ENCODE assay signal across 13 cellular contexts in genomic region chr11:19868281-19868821, GRCh38.
DNase-seq lines count a peak whose midpoint lies in the region; ATAC-seq and TF ChIP-seq lines count a peak whose summit lies in the region.
"Had no signal": no experiment of that assay in that cellular context is flagged by ENCODE, and none has a peak within 500 bp of the region (broad histone marks: within the 10 kb centered on the region; RNA-seq: fewer than 3 reads in every experiment).

No MANE protein-coding gene starts in this region.

- H4K20me1 ChIP-seq in osteoblast (ENCODE audit: insufficient read depth, low read length): peaks cover 4% of the 10 kb centered on the region

- no peak overlapping the region for H3K27ac ChIP-seq in epithelial cell of prostate
- H3K27ac ChIP-seq in osteoblast (ENCODE audit: low read depth, low read length): no peak overlapping the region
- H3K27ac ChIP-seq: spleen had no signal

- H3K79me2 ChIP-seq in osteoblast (ENCODE audit: insufficient read depth, low read length): peaks cover 69% of the 10 kb centered on the region

- no peaks in the 10 kb centered on the region for H3K27me3 ChIP-seq in osteoblast (ENCODE audit: insufficient read depth, low read length)
- H3K27me3 ChIP-seq: spleen, tibial nerve had no signal

- H3K27me3 Mint-ChIP-seq in mesothelial cell of epicardium (ENCODE audit: low read depth) (no peaks in the 10 kb centered on the region), natural killer cell (ENCODE audit: low read depth in 2 of 2) (peaks cover 5 to 11% of the 10 kb centered on the region in 2 donors)
- peaks cover 3% of the 10 kb centered on the region for H3K27me3 Mint-ChIP-seq in activated naive CD4-positive, alpha-beta T cell treated with anti-CD3 and anti-CD28 coated beads, Interleukin-2, amount 10 ng/mL, durations not matched to agents 7 days and 5 days

- no peak overlapping the region for H2AFZ ChIP-seq in osteoblast (ENCODE audit: low read length)

- no peaks in the 10 kb centered on the region for H3K36me3 ChIP-seq in osteoblast (ENCODE audit: insufficient read depth, low read length)
- H3K36me3 ChIP-seq: spleen had no signal

- CTCF ChIA-PET in activated naive CD4-positive, alpha-beta T cell treated with anti-CD3 and anti-CD28 coated beads, Interleukin-2, amount 10 ng/mL, durations not matched to agents 7 days and 5 days (lab: Charles Lee): no interaction called here

- H3K27ac Mint-ChIP-seq in mesothelial cell of epicardium (no peak overlapping the region), natural killer cell (no peak overlapping the region)
- H3K27ac Mint-ChIP-seq in activated naive CD4-positive, alpha-beta T cell treated with anti-CD3 and anti-CD28 coated beads, Interleukin-2, amount 10 ng/mL, durations not matched to agents 7 days and 5 days: no peak overlapping the region

- H3K9me3 Mint-ChIP-seq in mesothelial cell of epicardium: no peaks in the 10 kb centered on the region
- no peaks in the 10 kb centered on the region for H3K9me3 Mint-ChIP-seq in natural killer cell
- H3K9me3 Mint-ChIP-seq in activated naive CD4-positive, alpha-beta T cell treated with anti-CD3 and anti-CD28 coated beads, Interleukin-2, amount 10 ng/mL, durations not matched to agents 7 days and 5 days: no peaks in the 10 kb centered on the region

- H3K4me1 ChIP-seq in osteoblast (ENCODE audit: insufficient read depth, low read length): peaks cover 18% of the 10 kb centered on the region

- H3K9me3 ChIP-seq in osteoblast (ENCODE audit: low read depth, low read length): no peaks in the 10 kb centered on the region
- H3K9me3 ChIP-seq: spleen, tibial nerve had no signal

- no peak overlapping the region for H3K4me2 ChIP-seq in osteoblast (ENCODE audit: insufficient read depth, low read length)

- peaks cover 32% of the 10 kb centered on the region for H3K4me1 Mint-ChIP-seq in mesothelial cell of epicardium
- no peaks in the 10 kb centered on the region for H3K4me1 Mint-ChIP-seq in natural killer cell
- no peaks in the 10 kb centered on the region for H3K4me1 Mint-ChIP-seq in activated naive CD4-positive, alpha-beta T cell treated with anti-CD3 and anti-CD28 coated beads, Interleukin-2, amount 10 ng/mL, durations not matched to agents 7 days and 5 days

- ATAC-seq in natural killer cell (no peak), GM21717 (IDR thresholded peaks at IDR 0.05; ENCODE audit: unreplicated experiment) (no peak)

- intact Hi-C loops in natural killer cell (cut with micrococcal nuclease): no loop called here

- H3K4me3 ChIP-seq in osteoblast (ENCODE audit: insufficient read depth, low read length): no peak overlapping the region
- H3K4me3 ChIP-seq: spleen, tibial nerve had no signal

- H3K36me3 Mint-ChIP-seq in mesothelial cell of epicardium (no peaks in the 10 kb centered on the region), natural killer cell (no peaks in the 10 kb centered on the region)
- no peaks in the 10 kb centered on the region for H3K36me3 Mint-ChIP-seq in activated naive CD4-positive, alpha-beta T cell treated with anti-CD3 and anti-CD28 coated beads, Interleukin-2, amount 10 ng/mL, durations not matched to agents 7 days and 5 days

- H3K4me3 Mint-ChIP-seq in mesothelial cell of epicardium (no peak overlapping the region), natural killer cell (no peak overlapping the region)
- H3K4me3 Mint-ChIP-seq in activated naive CD4-positive, alpha-beta T cell treated with anti-CD3 and anti-CD28 coated beads, Interleukin-2, amount 10 ng/mL, durations not matched to agents 7 days and 5 days: no peak overlapping the region

- DNase-seq in EL: peak; percentile 41
- DNase-seq in NCI-H2196 (lab: John Stamatoyannopoulos, UW; ENCODE audit: unreplicated experiment): peak; percentile 96
- peak; percentile 26 for DNase-seq in epithelial cell of prostate (ENCODE audit: low read depth, low spot score)
- DNase-seq in osteoblast (ENCODE audit: insufficient read length, low spot score, missing footprints): peak; percentile 79
- DNase-seq in mesothelial cell of epicardium (ENCODE audit: low spot score in 2 of 2, unreplicated experiment in 2 of 2): no peak
- no peak for DNase-seq in natural killer cell
- DNase-seq in activated naive CD4-positive, alpha-beta T cell treated with anti-CD3 and anti-CD28 coated beads, Interleukin-2, amount 10 ng/mL, durations not matched to agents 7 days and 5 days: no peak
- DNase-seq: activated naive CD4-positive, alpha-beta T cell treated with anti-CD3 and anti-CD28 coated beads, Interleukin-2, amount 50 U/mL, for 16 hours; GDM1; spleen; T-helper 2 cell had no signal

- TF ChIP-seq CTCF in osteoblast (IDR thresholded peaks at IDR 0.05; ENCODE audit: extremely low read depth, low read depth, low read length): no peak
- TF ChIP-seq CTCF in mesothelial cell of epicardium (IDR thresholded peaks at IDR 0.05; ENCODE audit: unreplicated experiment): no peak
- no peak for TF ChIP-seq CTCF in natural killer cell (IDR thresholded peaks at IDR 0.05)

Comparison
In these comparisons a context has a peak if more than half of its experiments do, and no peak if none do; other contexts are left out.
1. DNase-seq: peak in EL (single experiment), NCI-H2196 (single experiment), epithelial cell of prostate (single experiment) and osteoblast (single experiment); none in mesothelial cell of epicardium (0 of 2), natural killer cell (single experiment) and activated naive CD4-positive, alpha-beta T cell treated with anti-CD3 and anti-CD28 coated beads, Interleukin-2, amount 10 ng/mL, durations not matched to agents 7 days and 5 days (single experiment).